27 cellular contexts compared by ENCODE assay signal in the genomic region with DNA sequence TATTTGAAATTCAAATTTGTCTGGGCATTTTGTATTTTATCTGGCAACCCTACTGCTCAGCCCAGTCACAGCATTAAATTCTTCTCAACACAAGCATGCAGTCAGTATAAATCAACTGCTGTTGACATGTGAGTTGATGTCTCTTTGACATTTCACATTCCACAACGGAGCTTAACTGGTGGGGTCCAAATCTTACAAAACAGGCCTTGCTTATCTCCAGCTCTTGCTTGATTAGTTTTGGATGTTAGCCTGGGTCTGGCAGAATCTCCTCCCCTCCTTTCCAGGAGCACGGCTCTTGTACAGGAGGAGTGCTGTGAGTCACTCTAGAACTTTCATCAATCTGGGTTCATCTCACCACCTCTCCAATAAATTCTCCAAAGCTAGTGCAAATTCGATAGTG.
A peak's percentile ranks its signal among the peaks of the same experiment; 100 is the strongest.
DNase-seq lines count a peak whose midpoint lies in the region; ATAC-seq and TF ChIP-seq lines count a peak whose summit lies in the region.
"Had no signal": no experiment of that assay in that cellular context is flagged by ENCODE, and none has a peak within 500 bp of the region (broad histone marks: within the 10 kb centered on the region; RNA-seq: fewer than 3 reads in every experiment).

No MANE protein-coding gene starts in this region.

- no peak overlapping the region for H3K4me3 ChIP-seq in fibroblast of mammary gland (ENCODE audit: control insufficient read depth, low read depth, low read length)
- H3K4me3 ChIP-seq: esophagus squamous epithelium, lower lobe of right lung, right lobe of liver, SJCRH30, upper lobe of left lung had no signal

- H3K9me3 Mint-ChIP-seq in activated naive CD8-positive, alpha-beta T cell treated with anti-CD3 and anti-CD28 coated beads for 36 hours = peaks cover 7% of the 10 kb centered on the region

- H3K27me3 Mint-ChIP-seq in activated naive CD8-positive, alpha-beta T cell treated with anti-CD3 and anti-CD28 coated beads for 36 hours = peaks cover 28% of the 10 kb centered on the region

- DNase-seq in M059J (ENCODE audit: low read depth) (peak; percentile 49), fibroblast of mammary gland (ENCODE audit: low read depth) (peak; percentile 14), left kidney (ENCODE audit: low read depth, low spot score) (peak; percentile 7), left lobe of liver (ENCODE audit: low spot score) (no peak), cerebellar nuclear complex (lab: John Stamatoyannopoulos, UW) (no peak)
- DNase-seq in activated naive CD8-positive, alpha-beta T cell treated with anti-CD3 and anti-CD28 coated beads for 36 hours = no peak
- DNase-seq: activated B cell treated with CpG ODN at 0.5 μM for 24 hours; activated CD4-positive, alpha-beta T cell treated with anti-CD3 and anti-CD28 coated beads, Interleukin-2, amount 50 U/mL, for 1 hour; activated naive CD4-positive, alpha-beta T cell treated with Interleukin-2 at 50 U/mL for 16 hours; AML-193; amniotic stem cell; CD8-positive, alpha-beta T cell; DMS 273 treated with DMSO at 0.1 percent for 48 hours; esophagus squamous epithelium; lower lobe of right lung; NCI-H1092; NCI-H187; NCI-H524 treated with DMSO at 0.1 percent for 48 hours; posterior cingulate gyrus; right lobe of liver; SJCRH30; stimulated activated CD4-positive, alpha-beta T cell treated with anti-CD3 and anti-CD28 coated beads, Interleukin-12 subunit alpha, Interleukin-12 subunit beta, amount 100 ng/mL, for 4 hours; stimulated activated CD4-positive, alpha-beta T cell treated with anti-CD3 and anti-CD28 coated beads, Interleukin-4, amount 100 ng/mL, for 1 hour; T1000; upper lobe of left lung had no signal

- TF ChIP-seq CTCF in fibroblast of mammary gland (conservative IDR thresholded peaks at IDR 0.05; ENCODE audit: control insufficient read depth, insufficient read depth, low read depth, low read length) = no peak

- H3K4me1 Mint-ChIP-seq in activated naive CD8-positive, alpha-beta T cell treated with anti-CD3 and anti-CD28 coated beads for 36 hours = peaks cover 6% of the 10 kb centered on the region

- H3K27ac Mint-ChIP-seq in activated naive CD8-positive, alpha-beta T cell treated with anti-CD3 and anti-CD28 coated beads for 36 hours = no peak overlapping the region
- H3K27ac Mint-ChIP-seq: activated B cell treated with CpG ODN at 0.5 μM for 24 hours; CD8-positive, alpha-beta T cell; dendritic cell treated with granulocyte-macrophage colony-stimulating factor and Interleukin-4, amounts not matched to agents 40 ng/mL and 50 ng/mL, for 4 days had no signal

- no peak for ATAC-seq in left lobe of liver
- ATAC-seq in HG03521 (IDR thresholded peaks at IDR 0.05; ENCODE audit: unreplicated experiment) = no peak
- ATAC-seq: CD8-positive, alpha-beta T cell; right lobe of liver had no signal

- H3K36me3 Mint-ChIP-seq in activated naive CD8-positive, alpha-beta T cell treated with anti-CD3 and anti-CD28 coated beads for 36 hours = no peaks in the 10 kb centered on the region
- H3K36me3 Mint-ChIP-seq: CD8-positive, alpha-beta T cell had no signal

- H3K4me3 Mint-ChIP-seq in activated naive CD8-positive, alpha-beta T cell treated with anti-CD3 and anti-CD28 coated beads for 36 hours = no peak overlapping the region
- H3K4me3 Mint-ChIP-seq: activated B cell treated with CpG ODN at 0.5 μM for 24 hours; CD8-positive, alpha-beta T cell; dendritic cell treated with granulocyte-macrophage colony-stimulating factor and Interleukin-4, amounts not matched to agents 40 ng/mL and 50 ng/mL, for 4 days had no signal

Comparison
In these comparisons a context has a peak if more than half of its experiments do, and no peak if none do; other contexts are left out.
1. DNase-seq: peak in M059J (single experiment), fibroblast of mammary gland (single experiment) and left kidney (single experiment); none in left lobe of liver (single experiment), activated naive CD8-positive, alpha-beta T cell treated with anti-CD3 and anti-CD28 coated beads for 36 hours (single experiment) and cerebellar nuclear complex (0 of 2).